In genomic region chr17:61508912-61509311, GRCh38 we compare ENCODE assay signal across 30 cellular contexts. TPM values are rescaled to one million over a fixed set of nuclear protein-coding genes. Genes with fewer than 3 reads are reported as not detected.
"Had no signal": no experiment of that assay in that cellular context is flagged by ENCODE, and none has a peak within 500 bp of the region (broad histone marks: within the 10 kb centered on the region; RNA-seq: fewer than 3 reads in every experiment).

No MANE protein-coding gene starts in this region.

- H3K36me3 ChIP-seq: brain microvascular endothelial cell, MG63, SJSA1 had no signal

- H3K4me3 ChIP-seq: coronary artery, K562, MG63, SJSA1 had no signal

- H3K27ac ChIP-seq: brain microvascular endothelial cell, coronary artery, SJSA1 had no signal

- H3K27me3 ChIP-seq: SJSA1 had no signal

- H3K9me3 ChIP-seq: MG63, SJSA1 had no signal

- DNase-seq: activated CD4-positive, alpha-beta T cell treated with anti-CD3 and anti-CD28 coated beads, Interleukin-2, amount 10 ng/mL, durations not matched to agents 24 days and 14 days; activated CD4-positive, alpha-beta T cell treated with anti-CD3 and anti-CD28 coated beads, Interleukin-2, amount 50 U/mL, for 4 hours; activated CD8-positive, alpha-beta T cell treated with anti-CD3 and anti-CD28 coated beads for 36 hours; activated gamma-delta T cell treated with Interleukin-2 at 50 U/mL for 16 hours; activated naive CD4-positive, alpha-beta T cell treated with anti-CD3 and anti-CD28 coated beads for 36 hours; activated naive CD8-positive, alpha-beta T cell treated with anti-CD3 and anti-CD28 coated beads, Interleukin-2, amount 50 U/mL, for 24 hours; activated T-cell treated with anti-CD3 and anti-CD28 coated beads, Interleukin-2, amount 50 U/mL, for 4 hours; amniotic stem cell; aorta; brain microvascular endothelial cell; MG63; MV-4-11; NCI-H1092; NCI-H1436 treated with DMSO at 0.1 percent for 48 hours; NCI-H1694 treated with DMSO at 0.1 percent for 48 hours; NCI-H2029; NCI-H510A; NCI-H526; NCI-H774; SHP77 treated with DMSO at 0.1 percent for 48 hours; SW 1271; T1000 had no signal

RNA-seq across cellular contexts. Expression of gene TBX4, which starts 56.7 kb away (rescaled TPM):
- total RNA-seq: activated CD4-positive, alpha-beta T cell treated with anti-CD3 and anti-CD28 coated beads, Interleukin-2, amount 10 ng/mL, durations not matched to agents 24 days and 14 days; activated CD8-positive, alpha-beta memory T cell treated with anti-CD3 and anti-CD28 coated beads for 36 hours; activated CD8-positive, alpha-beta T cell treated with anti-CD3 and anti-CD28 coated beads for 36 hours; activated naive CD4-positive, alpha-beta T cell treated with anti-CD3 and anti-CD28 coated beads for 36 hours; activated T-cell treated with anti-CD3 and anti-CD28 coated beads, Interleukin-2, amount 50 U/mL, for 4 hours; activated T-helper 1 cell treated with anti-CD3 and anti-CD28 coated beads, Interleukin-12 subunit alpha, Interleukin-12 subunit beta, Interleukin-2, Interleukin-4 antibody, amounts not matched to agents 30 ng/mL and 10 ng/mL and 1 ng/mL, durations not matched to agents 14 hours and 24 hours and 36 hours; K562; RPMI7951; T-helper 1 cell treated with Interleukin-12 subunit alpha and Interleukin-12 subunit beta and Interleukin-4 antibody, amounts not matched to agents 30 ng/mL and 1 ng/mL, for 36 hours; T-helper 2 cell treated with Interferon-gamma antibody and Interleukin-4, amounts not matched to agents 100 ng/mL and 5 ng/mL, for 36 hours had no signal
- polyA plus RNA-seq: aorta, K562 had no signal
